ENCODE assay signal across 30 cellular contexts in the genomic region with DNA sequence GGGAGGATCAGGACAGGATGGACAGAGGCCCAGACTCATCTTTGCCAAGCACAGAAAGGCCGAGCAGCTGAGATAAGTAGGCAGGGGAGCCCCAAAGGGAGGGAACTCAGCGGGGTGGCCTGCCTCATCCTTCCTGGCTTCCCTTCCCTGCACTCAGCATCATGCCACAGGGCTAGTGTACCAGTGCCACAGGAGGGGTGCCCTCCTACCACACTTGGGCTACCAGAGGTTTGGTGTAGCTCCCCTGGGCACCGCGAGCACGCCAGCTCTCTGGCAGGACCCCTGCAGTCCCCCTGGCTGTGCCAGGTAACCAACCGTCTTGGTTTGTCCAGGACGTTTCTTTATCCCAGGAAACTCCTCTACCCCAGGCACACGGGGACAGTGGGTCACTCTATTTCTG.
"Had no signal": no experiment of that assay in that cellular context is flagged by ENCODE, and none has a peak within 500 bp of the region (broad histone marks: within the 10 kb centered on the region; RNA-seq: fewer than 3 reads in every experiment).

No MANE protein-coding gene starts in this region.

- H3K9me3 Mint-ChIP-seq: activated CD8-positive, alpha-beta T cell treated with anti-CD3 and anti-CD28 coated beads for 36 hours; activated naive CD4-positive, alpha-beta T cell treated with anti-CD3 and anti-CD28 coated beads for 36 hours; activated naive CD8-positive, alpha-beta T cell treated with anti-CD3 and anti-CD28 coated beads, Interleukin-2, amount 10 ng/mL, durations not matched to agents 7 days and 5 days; nephron progenitor cell had no signal

- FAIRE-seq: astrocyte, islet of Langerhans, small intestine had no signal

- H3K9me3 ChIP-seq: gastrocnemius medialis, mucosa of descending colon, ovary, prostate gland, thoracic aorta, uterus had no signal

- H3K4me1 Mint-ChIP-seq: activated naive CD8-positive, alpha-beta T cell treated with anti-CD3 and anti-CD28 coated beads, Interleukin-2, amount 10 ng/mL, durations not matched to agents 7 days and 5 days had no signal

- H3K36me3 ChIP-seq: brain microvascular endothelial cell, gastrocnemius medialis, ovary, prostate gland, thoracic aorta, uterus had no signal

- H3K4me3 Mint-ChIP-seq: activated CD8-positive, alpha-beta T cell treated with anti-CD3 and anti-CD28 coated beads for 36 hours; activated naive CD4-positive, alpha-beta T cell treated with anti-CD3 and anti-CD28 coated beads for 36 hours; activated naive CD8-positive, alpha-beta T cell treated with anti-CD3 and anti-CD28 coated beads, Interleukin-2, amount 10 ng/mL, durations not matched to agents 7 days and 5 days; nephron progenitor cell had no signal

- DNase-seq: activated CD4-positive, alpha-beta T cell treated with anti-CD3 and anti-CD28 coated beads for 1 hour; activated CD4-positive, alpha-beta T cell treated with anti-CD3 and anti-CD28 coated beads, Interleukin-2, amount 50 U/mL, for 1 hour; activated CD8-positive, alpha-beta T cell treated with anti-CD3 and anti-CD28 coated beads for 36 hours; activated naive CD4-positive, alpha-beta T cell treated with anti-CD3 and anti-CD28 coated beads for 36 hours; activated naive CD8-positive, alpha-beta T cell treated with anti-CD3 and anti-CD28 coated beads, Interleukin-2, amount 10 ng/mL, durations not matched to agents 7 days and 5 days; activated T-cell treated with anti-CD3 and anti-CD28 coated beads, Interleukin-2, amount 50 U/mL, for 48 hours; amniotic stem cell; brain microvascular endothelial cell; dorsolateral prefrontal cortex; effector memory CD4-positive, alpha-beta T cell; erythroblast; gastrocnemius medialis; glutamatergic neuron; left cardiac atrium; mucosa of descending colon; nephron progenitor cell; ovary; retina; small intestine; stimulated activated CD4-positive, alpha-beta T cell treated with anti-CD3 and anti-CD28 coated beads, Interleukin-1b, Interleukin-23, amount 100 ng/mL, for 48 hours; stimulated activated naive CD4-positive, alpha-beta T cell treated with Interleukin-2 at 50 U/mL for 16 hours; T-helper 2 cell; trophoblast cell; uterus had no signal

- H3K27ac Mint-ChIP-seq: activated CD8-positive, alpha-beta T cell treated with anti-CD3 and anti-CD28 coated beads for 36 hours; activated naive CD4-positive, alpha-beta T cell treated with anti-CD3 and anti-CD28 coated beads for 36 hours; activated naive CD8-positive, alpha-beta T cell treated with anti-CD3 and anti-CD28 coated beads, Interleukin-2, amount 10 ng/mL, durations not matched to agents 7 days and 5 days; nephron progenitor cell had no signal

- H3K36me3 Mint-ChIP-seq: activated naive CD8-positive, alpha-beta T cell treated with anti-CD3 and anti-CD28 coated beads, Interleukin-2, amount 10 ng/mL, durations not matched to agents 7 days and 5 days had no signal

- H3K4me1 ChIP-seq: gastrocnemius medialis, prostate gland, uterus had no signal

- H3K4me3 ChIP-seq: coronary artery, dorsolateral prefrontal cortex, gastrocnemius medialis, mucosa of descending colon, ovary, prostate gland, thoracic aorta, uterus had no signal

- H3K27ac ChIP-seq: brain microvascular endothelial cell, coronary artery, dorsolateral prefrontal cortex, gastrocnemius medialis, ovary, prostate gland, thoracic aorta, uterus had no signal

- H3K27me3 ChIP-seq: brain microvascular endothelial cell, dorsolateral prefrontal cortex, gastrocnemius medialis, ovary, uterus had no signal

- ATAC-seq: activated CD8-positive, alpha-beta T cell treated with anti-CD3 and anti-CD28 coated beads for 36 hours; gastrocnemius medialis; mucosa of descending colon; sciatic nerve had no signal
